25 cellular contexts compared by ENCODE assay signal in the genomic region with DNA sequence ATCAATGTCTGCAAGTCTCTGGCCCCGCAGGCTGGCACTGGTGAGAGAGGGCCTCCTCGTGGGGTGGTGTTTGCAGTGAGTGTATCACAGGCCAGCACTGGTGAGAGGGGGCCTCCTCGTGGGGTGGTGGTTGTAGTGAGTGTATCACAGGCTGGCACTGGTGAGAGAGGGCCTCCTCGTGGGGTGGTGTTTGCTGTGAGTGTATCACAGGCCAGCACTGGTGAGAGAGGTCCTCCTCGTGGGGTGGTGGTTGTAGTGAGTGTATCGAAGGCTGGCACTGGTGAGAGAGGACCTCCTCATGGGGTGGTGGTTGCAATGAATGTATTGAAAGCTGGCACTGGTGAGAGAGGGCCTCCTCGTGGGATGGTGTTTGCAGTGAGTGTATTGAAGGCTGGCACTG. TPM values are rescaled to one million over a fixed set of nuclear protein-coding genes. Genes with fewer than 3 reads are reported as not detected.
DNase-seq lines count a peak whose midpoint lies in the region; ATAC-seq and TF ChIP-seq lines count a peak whose summit lies in the region.
"Had no signal": no experiment of that assay in that cellular context is flagged by ENCODE, and none has a peak within 500 bp of the region (broad histone marks: within the 10 kb centered on the region; RNA-seq: fewer than 3 reads in every experiment).

No MANE protein-coding gene starts in this region.

- H3K9me3 ChIP-seq in CD4-positive, alpha-beta T cell (ENCODE audit: control insufficient read depth, low read length), result no peaks in the 10 kb centered on the region
- H3K9me3 ChIP-seq in naive thymus-derived CD4-positive, alpha-beta T cell (ENCODE audit: control insufficient read depth in 2 of 3, low read length in 3 of 3), result no peaks in the 10 kb centered on the region
- H3K9me3 ChIP-seq in prostate gland, result no peaks in the 10 kb centered on the region
- H3K9me3 ChIP-seq: BE2C, colonic mucosa had no signal

- H3K36me3 Mint-ChIP-seq in T-helper 2 cell treated with Interferon-gamma antibody and Interleukin-4, amounts not matched to agents 5 μg/mL and 100 μg/mL, for 36 hours (ENCODE audit: low read depth), result peaks cover 85% of the 10 kb centered on the region
- peaks cover 99% of the 10 kb centered on the region for H3K36me3 Mint-ChIP-seq in CD4-positive, alpha-beta T cell (ENCODE audit: low read depth)
- H3K36me3 Mint-ChIP-seq in activated CD8-positive, alpha-beta T cell treated with anti-CD3 and anti-CD28 coated beads, Interleukin-2, amount 10 ng/mL, durations not matched to agents 7 days and 5 days (ENCODE audit: low read depth), result peaks cover 87% of the 10 kb centered on the region
- peaks cover 28 to 84% (median 57%) of the 10 kb centered on the region in 5 donors for H3K36me3 Mint-ChIP-seq in naive thymus-derived CD4-positive, alpha-beta T cell

- peak overlapping the region; percentile 33 for H3K27ac Mint-ChIP-seq in T-helper 2 cell treated with Interferon-gamma antibody and Interleukin-4, amounts not matched to agents 5 μg/mL and 100 μg/mL, for 36 hours
- no peak overlapping the region for H3K27ac Mint-ChIP-seq in CD4-positive, alpha-beta T cell
- peak overlapping the region; percentile 62 for H3K27ac Mint-ChIP-seq in activated CD8-positive, alpha-beta T cell treated with anti-CD3 and anti-CD28 coated beads, Interleukin-2, amount 10 ng/mL, durations not matched to agents 7 days and 5 days
- peak overlapping the region in 3 of 9 donors; percentile 11 to 45 (median 20) for H3K27ac Mint-ChIP-seq in naive thymus-derived CD4-positive, alpha-beta T cell
- H3K27ac Mint-ChIP-seq: brain, neural progenitor cell, progenitor cell of endocrine pancreas had no signal

- TF ChIP-seq POLR2A in erythroblast (IDR thresholded peaks at IDR 0.05; ENCODE audit: low read length) (no peak), prostate gland (IDR thresholded peaks at IDR 0.05) (no peak)

- H3K27ac ChIP-seq in CD4-positive, alpha-beta T cell (ENCODE audit: low read depth, low read length), result no peak overlapping the region
- H3K27ac ChIP-seq in naive thymus-derived CD4-positive, alpha-beta T cell (ENCODE audit: low read depth, low read length), result no peak overlapping the region
- H3K27ac ChIP-seq in prostate gland, result no peak overlapping the region
- H3K27ac ChIP-seq: colonic mucosa, neural progenitor cell had no signal

- peaks cover 15 to 20% of the 10 kb centered on the region in 2 donors for H3K4me1 ChIP-seq in naive thymus-derived CD4-positive, alpha-beta T cell (ENCODE audit: control insufficient read depth in 2 of 2, insufficient read depth in 2 of 2, low read length in 2 of 2)
- no peaks in the 10 kb centered on the region for H3K4me1 ChIP-seq in prostate gland (replicated peaks)
- H3K4me1 ChIP-seq: BE2C, colonic mucosa, neural progenitor cell had no signal

- peaks cover 36% of the 10 kb centered on the region for H3K4me1 Mint-ChIP-seq in T-helper 2 cell treated with Interferon-gamma antibody and Interleukin-4, amounts not matched to agents 5 μg/mL and 100 μg/mL, for 36 hours (ENCODE audit: low read depth)
- H3K4me1 Mint-ChIP-seq in CD4-positive, alpha-beta T cell (ENCODE audit: low read depth), result peaks cover 46% of the 10 kb centered on the region
- peaks cover 50% of the 10 kb centered on the region for H3K4me1 Mint-ChIP-seq in activated CD8-positive, alpha-beta T cell treated with anti-CD3 and anti-CD28 coated beads, Interleukin-2, amount 10 ng/mL, durations not matched to agents 7 days and 5 days (ENCODE audit: low read depth)
- peaks cover 24 to 62% (median 32%) of the 10 kb centered on the region in 7 donors for H3K4me1 Mint-ChIP-seq in naive thymus-derived CD4-positive, alpha-beta T cell
- H3K4me1 Mint-ChIP-seq: brain, neural progenitor cell had no signal

- POLR2A ChIA-PET in CD4-positive, alpha-beta T cell (lab: Charles Lee), result no interaction called here
- POLR2A ChIA-PET in activated CD8-positive, alpha-beta T cell treated with anti-CD3 and anti-CD28 coated beads, Interleukin-2, amount 10 ng/mL, durations not matched to agents 7 days and 5 days (lab: Charles Lee), result no interaction called here
- POLR2A ChIA-PET in naive thymus-derived CD4-positive, alpha-beta T cell (lab: Charles Lee), result no interaction called here

- WGBS in prostate gland, result 84% methylated on average over 7 of the region's 7 CpGs

- no peak for DNase-seq in T-helper 2 cell treated with Interferon-gamma antibody and Interleukin-4, amounts not matched to agents 5 μg/mL and 100 μg/mL, for 36 hours (ENCODE audit: low spot score)
- DNase-seq in T-helper 2 cell (no peak), erythroblast (lab: John Stamatoyannopoulos, UW) (no peak), prostate gland (ENCODE audit: low spot score) (no peak)
- no peak for DNase-seq in CD4-positive, alpha-beta T cell
- no peak for DNase-seq in activated CD8-positive, alpha-beta T cell treated with anti-CD3 and anti-CD28 coated beads, Interleukin-2, amount 10 ng/mL, durations not matched to agents 7 days and 5 days
- no peak for DNase-seq in naive thymus-derived CD4-positive, alpha-beta T cell
- DNase-seq: activated naive CD4-positive, alpha-beta T cell; BE2C; colonic mucosa; H9; mesendoderm; NCI-H1417 treated with DMSO at 0.1 percent for 48 hours; NCI-H2171 treated with DMSO at 0.1 percent for 48 hours; NCI-H526 treated with DMSO at 0.1 percent for 48 hours; stimulated activated CD4-positive, alpha-beta T cell treated with anti-CD3 and anti-CD28 coated beads, Interleukin-4, amount 100 ng/mL, for 1 hour; substantia nigra; SW 1271 had no signal

- peaks cover 28 to 85% (median 34%) of the 10 kb centered on the region in 3 experiments for H3K36me3 ChIP-seq in naive thymus-derived CD4-positive, alpha-beta T cell (ENCODE audit: control insufficient read depth in 2 of 3, insufficient read depth in 3 of 3, low read length in 3 of 3)
- peaks cover 15 to 20% of the 10 kb centered on the region in 2 donors for H3K36me3 ChIP-seq in prostate gland
- H3K36me3 ChIP-seq: neural progenitor cell had no signal

- CTCF ChIA-PET in CD4-positive, alpha-beta T cell (lab: Charles Lee), result no interaction called here
- CTCF ChIA-PET in activated CD8-positive, alpha-beta T cell treated with anti-CD3 and anti-CD28 coated beads, Interleukin-2, amount 10 ng/mL, durations not matched to agents 7 days and 5 days (lab: Charles Lee), result no interaction called here
- CTCF ChIA-PET in naive thymus-derived CD4-positive, alpha-beta T cell (lab: Charles Lee), result no interaction called here

- no peaks in the 10 kb centered on the region for H3K27me3 Mint-ChIP-seq in T-helper 2 cell treated with Interferon-gamma antibody and Interleukin-4, amounts not matched to agents 5 μg/mL and 100 μg/mL, for 36 hours (ENCODE audit: low read depth)
- H3K27me3 Mint-ChIP-seq in CD4-positive, alpha-beta T cell, result no peaks in the 10 kb centered on the region
- no peaks in the 10 kb centered on the region for H3K27me3 Mint-ChIP-seq in activated CD8-positive, alpha-beta T cell treated with anti-CD3 and anti-CD28 coated beads, Interleukin-2, amount 10 ng/mL, durations not matched to agents 7 days and 5 days (ENCODE audit: low read depth)
- H3K27me3 Mint-ChIP-seq in naive thymus-derived CD4-positive, alpha-beta T cell, result no peaks in the 10 kb centered on the region
- H3K27me3 Mint-ChIP-seq: brain, progenitor cell of endocrine pancreas had no signal

- no peak overlapping the region for H3K4me3 ChIP-seq in naive thymus-derived CD4-positive, alpha-beta T cell (ENCODE audit: low read length)
- H3K4me3 ChIP-seq in prostate gland, result no peak overlapping the region
- H3K4me3 ChIP-seq: colonic mucosa, neural progenitor cell, smooth muscle cell had no signal

- ATAC-seq in CD4-positive, alpha-beta T cell (ENCODE audit: poor library complexity), result no peak
- no peak for ATAC-seq in activated CD8-positive, alpha-beta T cell treated with anti-CD3 and anti-CD28 coated beads, Interleukin-2, amount 10 ng/mL, durations not matched to agents 7 days and 5 days
- no peak for ATAC-seq in naive thymus-derived CD4-positive, alpha-beta T cell
- ATAC-seq in GM21717 (IDR thresholded peaks at IDR 0.05; ENCODE audit: unreplicated experiment), result no peak
- ATAC-seq: Right ventricle myocardium inferior had no signal

- H3K4me3 Mint-ChIP-seq in T-helper 2 cell treated with Interferon-gamma antibody and Interleukin-4, amounts not matched to agents 5 μg/mL and 100 μg/mL, for 36 hours, result peak overlapping the region; percentile 52
- peak overlapping the region; percentile 3 for H3K4me3 Mint-ChIP-seq in CD4-positive, alpha-beta T cell
- peak overlapping the region; percentile 50 for H3K4me3 Mint-ChIP-seq in activated CD8-positive, alpha-beta T cell treated with anti-CD3 and anti-CD28 coated beads, Interleukin-2, amount 10 ng/mL, durations not matched to agents 7 days and 5 days
- peak overlapping the region; percentile 12 to 69 (median 50) for H3K4me3 Mint-ChIP-seq in naive thymus-derived CD4-positive, alpha-beta T cell
- H3K4me3 Mint-ChIP-seq: brain, H9, neural progenitor cell had no signal

- TF ChIP-seq CTCF in CD4-positive, alpha-beta T cell (IDR thresholded peaks at IDR 0.05), result no peak
- TF ChIP-seq CTCF in prostate gland (IDR thresholded peaks at IDR 0.05), result no peak

- no peaks in the 10 kb centered on the region for H3K9me3 Mint-ChIP-seq in T-helper 2 cell treated with Interferon-gamma antibody and Interleukin-4, amounts not matched to agents 5 μg/mL and 100 μg/mL, for 36 hours
- H3K9me3 Mint-ChIP-seq in CD4-positive, alpha-beta T cell, result no peaks in the 10 kb centered on the region
- H3K9me3 Mint-ChIP-seq in activated CD8-positive, alpha-beta T cell treated with anti-CD3 and anti-CD28 coated beads, Interleukin-2, amount 10 ng/mL, durations not matched to agents 7 days and 5 days (ENCODE audit: insufficient read depth), result no peaks in the 10 kb centered on the region
- peaks cover 0 to 2% (median 0%) of the 10 kb centered on the region in 11 donors for H3K9me3 Mint-ChIP-seq in naive thymus-derived CD4-positive, alpha-beta T cell
- H3K9me3 Mint-ChIP-seq: brain, H9, neural progenitor cell had no signal

- intact Hi-C loops in CD4-positive, alpha-beta T cell (cut with DNase I, micrococcal nuclease), result no loop called here
- intact Hi-C loops in naive thymus-derived CD4-positive, alpha-beta T cell (cut with micrococcal nuclease), result loop anchor here (2.0 to 10.0 kb wide), 4 partner anchors 52 to 386 kb away; partner anchors contain the start of gene SOD2 (in 1 of the 2)
- intact Hi-C loops in prostate gland (cut with DNase I), result no loop called here

- no peaks in the 10 kb centered on the region for H3K27me3 ChIP-seq in CD4-positive, alpha-beta T cell (ENCODE audit: control insufficient read depth, insufficient read depth, low read length)
- H3K27me3 ChIP-seq in naive thymus-derived CD4-positive, alpha-beta T cell (ENCODE audit: control insufficient read depth in 2 of 2, insufficient read depth in 2 of 2, low read length in 2 of 2), result no peaks in the 10 kb centered on the region
- H3K27me3 ChIP-seq in prostate gland (replicated peaks; ENCODE audit: insufficient read depth), result no peaks in the 10 kb centered on the region
- H3K27me3 ChIP-seq: BE2C, colonic mucosa, neural progenitor cell had no signal

RNA-seq across cellular contexts. Expression of gene SLC22A1, which starts 53.3 kb away (rescaled TPM):
- total RNA-seq in CD4-positive, alpha-beta T cell, result under 1 TPM; 0.14 to 0.89 TPM
- total RNA-seq in activated CD8-positive, alpha-beta T cell treated with anti-CD3 and anti-CD28 coated beads, Interleukin-2, amount 10 ng/mL, durations not matched to agents 7 days and 5 days, result under 1 TPM; 0.16 to 0.87 TPM
- 1 to 10 TPM in 3 of 5 experiments, under 1 TPM in 1, not detected in 1; 0.39 to 2.2 (median 1.3) TPM for total RNA-seq in naive thymus-derived CD4-positive, alpha-beta T cell
- polyA plus RNA-seq in naive thymus-derived CD4-positive, alpha-beta T cell, result not detected
- total RNA-seq in prostate gland, result 1 to 10 TPM in 1 of 2 donors, under 1 TPM in 1; 0.80 to 4.4 TPM
- total RNA-seq: G401 had no signal

Comparison
In these comparisons a context has a peak if more than half of its experiments do, and no peak if none do; other contexts are left out.
1. intact Hi-C loops: an anchor here in naive thymus-derived CD4-positive, alpha-beta T cell (2.0 to 10.0 kb wide); none called in CD4-positive, alpha-beta T cell and prostate gland.